ENCODE assay signal across 7 cellular contexts in the genomic region with DNA sequence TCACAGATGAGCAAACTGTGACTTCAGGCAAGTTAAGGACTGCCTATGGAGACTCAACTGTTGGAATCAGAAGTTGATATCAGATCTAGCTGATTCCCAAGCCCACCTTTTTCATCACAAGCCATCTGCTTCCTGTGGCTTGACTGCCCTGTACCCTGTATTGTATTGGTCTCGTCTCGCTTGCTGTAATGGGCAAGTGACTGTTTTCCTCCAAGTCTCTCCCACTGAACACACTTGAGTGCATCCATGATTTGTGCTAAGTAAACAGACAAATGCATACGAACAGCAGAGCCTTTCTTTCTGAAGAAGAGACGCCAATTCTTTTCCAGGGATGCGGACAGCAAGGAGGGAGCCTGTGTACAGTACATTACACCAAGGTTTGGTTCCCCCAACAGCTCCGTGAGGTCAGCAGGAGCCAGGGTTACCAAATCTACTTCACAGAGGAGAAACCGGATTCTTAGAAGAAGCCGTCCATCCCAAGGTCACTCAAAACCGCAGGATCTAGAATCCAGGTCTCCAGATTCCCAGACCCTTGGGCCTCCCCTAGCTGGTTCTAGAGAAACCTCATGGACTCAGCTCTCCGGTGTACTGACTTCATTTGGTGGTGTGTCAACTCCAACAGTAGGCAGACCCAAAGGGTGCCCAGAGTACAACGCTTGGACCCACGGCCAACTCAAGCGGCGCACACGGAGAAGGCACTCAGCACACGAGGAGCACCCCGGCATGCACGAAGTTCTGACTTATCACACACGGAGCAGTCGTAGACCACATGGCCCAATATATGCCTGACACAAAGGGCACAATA. TPM values are rescaled to one million over a fixed set of nuclear protein-coding genes. Genes with fewer than 3 reads are reported as not detected.
DNase-seq lines count a peak whose midpoint lies in the region; ATAC-seq and TF ChIP-seq lines count a peak whose summit lies in the region.

No MANE protein-coding gene starts in this region.

- peak; percentile 6 for ATAC-seq in HG02571 (IDR thresholded peaks at IDR 0.05; ENCODE audit: unreplicated experiment)

- in situ Hi-C loops in transverse colon (cut with MboI; ENCODE audit: low pct_ligation_motif_present in 1 of 4, low pct_unique_long_range_greater_than_20kb in 1 of 4, low sequenced_read_pairs in 3 of 4) = no loop called here

- peak overlapping the region; percentile 93 for H3K27ac Mint-ChIP-seq in dendritic cell treated with granulocyte-macrophage colony-stimulating factor and Interleukin-4, amounts not matched to agents 40 ng/mL and 50 ng/mL, for 4 days

- peak overlapping the region; percentile 95 to 97 (median 97) for H3K27ac ChIP-seq in transverse colon

- no peaks in the 10 kb centered on the region for H3K27me3 ChIP-seq in GM06990 (replicated peaks; ENCODE audit: control insufficient read depth, insufficient read depth, low read length)
- no peaks in the 10 kb centered on the region for H3K27me3 ChIP-seq in transverse colon

- H3K36me3 Mint-ChIP-seq in dendritic cell treated with granulocyte-macrophage colony-stimulating factor and Interleukin-4, amounts not matched to agents 40 ng/mL and 50 ng/mL, for 4 days (ENCODE audit: low read depth) = peaks cover 95% of the 10 kb centered on the region

- intact Hi-C loops in dendritic cell treated with granulocyte-macrophage colony-stimulating factor and Interleukin-4, amounts not matched to agents 40 ng/mL and 50 ng/mL, for 4 days (cut with micrococcal nuclease) = no loop called here
- intact Hi-C loops in transverse colon (cut with DNase I; ENCODE audit: low total_unique reads) = no loop called here

- no peaks in the 10 kb centered on the region for H3K9me3 Mint-ChIP-seq in dendritic cell treated with granulocyte-macrophage colony-stimulating factor and Interleukin-4, amounts not matched to agents 40 ng/mL and 50 ng/mL, for 4 days

- TF ChIP-seq EP300 in transverse colon (IDR thresholded peaks at IDR 0.05; ENCODE audit: low read depth) = no peak

- no peak for TF ChIP-seq POLR2A in transverse colon (IDR thresholded peaks at IDR 0.05)

- H3K4me1 Mint-ChIP-seq in dendritic cell treated with granulocyte-macrophage colony-stimulating factor and Interleukin-4, amounts not matched to agents 40 ng/mL and 50 ng/mL, for 4 days (ENCODE audit: low read depth) = peaks cover 49% of the 10 kb centered on the region

- peak overlapping the region; percentile 84 for H3K4me3 Mint-ChIP-seq in dendritic cell treated with granulocyte-macrophage colony-stimulating factor and Interleukin-4, amounts not matched to agents 40 ng/mL and 50 ng/mL, for 4 days

- H3K27me3 Mint-ChIP-seq in dendritic cell treated with granulocyte-macrophage colony-stimulating factor and Interleukin-4, amounts not matched to agents 40 ng/mL and 50 ng/mL, for 4 days = no peaks in the 10 kb centered on the region

- no peak for TF ChIP-seq CTCF in GM06990 (IDR thresholded peaks at IDR 0.05; ENCODE audit: insufficient read depth, low read length, poor library complexity, severe bottlenecking)
- TF ChIP-seq CTCF in transverse colon (IDR thresholded peaks at IDR 0.05) = no peak

- H3K4me1 ChIP-seq in transverse colon = peaks cover 6 to 32% (median 19%) of the 10 kb centered on the region in 4 donors

- H3K4me3 ChIP-seq in GM06990 (replicated peaks; ENCODE audit: low read depth, low read length) (peak overlapping the region; percentile 99), transverse colon (peak overlapping the region; percentile 89 to 97 (median 92))

- DNase-seq in GM06990 (ENCODE audit: extremely low read depth, insufficient read length) = no peak
- peak; percentile 61 for DNase-seq in RKO (ENCODE audit: low spot score)
- DNase-seq in lung microvascular endothelial cell (ENCODE audit: low read depth in 2 of 2) = peak; percentile 26 to 56
- DNase-seq in transverse colon = no peak
- no peak for DNase-seq in ureter (ENCODE audit: low spot score)

- H3K36me3 ChIP-seq in GM06990 (ENCODE audit: control insufficient read depth, insufficient read depth, low read length) (peaks cover 9% of the 10 kb centered on the region), transverse colon (peaks cover 0 to 41% (median 19%) of the 10 kb centered on the region in 4 donors)

- no peaks in the 10 kb centered on the region for H3K9me3 ChIP-seq in transverse colon

- WGBS in transverse colon (ENCODE audit: low coverage in 1 of 2), 2 donors = 5 to 8% methylated on average over 4 to 19 of the region's 20 CpGs

RNA-seq across cellular contexts. Expression of a gene that starts 1.2 kb away (rescaled TPM):
- total RNA-seq in lung microvascular endothelial cell (32.0 and 44.4 TPM in 2 replicates), transverse colon (100 to 1,000 TPM in 3 of 4 donors, 10 to 100 TPM in 1; 73.2 to 185 (median 131) TPM), ureter (139 TPM)

RNA-seq across cellular contexts. Expression of a gene that starts 1.5 kb away (rescaled TPM):
- 62.5 and 99.8 TPM in 2 replicates for total RNA-seq in lung microvascular endothelial cell
- 100 to 1,000 TPM in 1 of 4 donors, 10 to 100 TPM in 3; 23.3 to 100 (median 56.5) TPM for total RNA-seq in transverse colon
- total RNA-seq in ureter = 53.4 TPM

RNA-seq across cellular contexts. Expression of a gene that starts 23.4 kb away (rescaled TPM):
- total RNA-seq in lung microvascular endothelial cell = not detected in 2 replicates
- 10 to 100 TPM in 1 of 4 donors, 1 to 10 TPM in 1, not detected in 2; 6.6 to 77.8 TPM for total RNA-seq in transverse colon
- not detected for total RNA-seq in ureter

RNA-seq across cellular contexts. Expression of a gene that starts 27.0 kb away (rescaled TPM):
- total RNA-seq in lung microvascular endothelial cell = 8.5 and 12.3 TPM in 2 replicates
- 10 to 100 TPM; 17.7 to 61.6 (median 50.2) TPM for total RNA-seq in transverse colon
- total RNA-seq in ureter = 50.9 TPM

Comparison
In these comparisons a context has a peak if more than half of its experiments do, and no peak if none do; other contexts are left out.
1. DNase-seq: peak in RKO (single experiment) and lung microvascular endothelial cell (2 of 2); none in GM06990 (single experiment), transverse colon (single experiment) and ureter (single experiment).